ENCODE assay signal across 8 cellular contexts in genomic region chr7:92988051-92988450, GRCh38.
A peak's percentile ranks its signal among the peaks of the same experiment; 100 is the strongest.
DNase-seq lines count a peak whose midpoint lies in the region; ATAC-seq and TF ChIP-seq lines count a peak whose summit lies in the region.

No MANE protein-coding gene starts in this region.

- ATAC-seq in body of pancreas (peak; percentile 38), left lobe of liver (peak; percentile 73)
- ATAC-seq in activated CD4-positive, alpha-beta T cell treated with anti-CD3 and anti-CD28 coated beads for 36 hours: no peak

- no peak for DNase-seq in AG04450 (ENCODE audit: low read depth, low spot score)
- DNase-seq in HuH-7.5 (ENCODE audit: low spot score): peak; percentile 8
- peak in 1 of 4 donors; percentile 8 for DNase-seq in body of pancreas
- DNase-seq in left lobe of liver (ENCODE audit: low spot score): no peak
- no peak for DNase-seq in caudate nucleus (lab: John Stamatoyannopoulos, UW)
- DNase-seq in T-helper 9 cell: no peak
- no peak for DNase-seq in occipital lobe (lab: John Stamatoyannopoulos, UW)
- DNase-seq in activated CD4-positive, alpha-beta T cell treated with anti-CD3 and anti-CD28 coated beads for 36 hours: no peak

- H3K36me3 Mint-ChIP-seq in activated CD4-positive, alpha-beta T cell treated with anti-CD3 and anti-CD28 coated beads for 36 hours (ENCODE audit: low read depth): no peaks in the 10 kb centered on the region

- peaks cover 7% of the 10 kb centered on the region for H3K27me3 Mint-ChIP-seq in activated CD4-positive, alpha-beta T cell treated with anti-CD3 and anti-CD28 coated beads for 36 hours

- H3K9me3 ChIP-seq in AG04450 (ENCODE audit: control insufficient read depth, insufficient read depth, low read length) (no peaks in the 10 kb centered on the region), body of pancreas (no peaks in the 10 kb centered on the region)

- no peak for TF ChIP-seq POLR2A in body of pancreas (IDR thresholded peaks at IDR 0.05)

- H3K27ac ChIP-seq in AG04450 (ENCODE audit: low read depth, low read length): no peak overlapping the region
- no peak overlapping the region for H3K27ac ChIP-seq in body of pancreas
- H3K27ac ChIP-seq in caudate nucleus (ENCODE audit: low read depth, low read length): no peak overlapping the region

- no peak overlapping the region for H3K4me3 ChIP-seq in AG04450 (ENCODE audit: low read depth, low read length)
- H3K4me3 ChIP-seq in body of pancreas: no peak overlapping the region

- TF ChIP-seq CTCF in AG04450 (IDR thresholded peaks at IDR 0.05; ENCODE audit: low read depth, low read length) (peak; percentile 58), body of pancreas (IDR thresholded peaks at IDR 0.05) (peak in 6 of 7 experiments; percentile 18 to 42 (median 38))

- H3K4me3 Mint-ChIP-seq in activated CD4-positive, alpha-beta T cell treated with anti-CD3 and anti-CD28 coated beads for 36 hours: no peak overlapping the region

- H3K27me3 ChIP-seq in AG04450 (ENCODE audit: control insufficient read depth, insufficient read depth, low read length) (no peaks in the 10 kb centered on the region), body of pancreas (no peaks in the 10 kb centered on the region)

- CTCF ChIA-PET in AG04450 (lab: Charles Lee): interaction anchor here (0.7 to 2.6 kb wide), 4 partner anchors 14 to 368 kb away, joined by 4 to 10 read pairs (median 6); partner anchors contain the start of gene CDK6
- CTCF ChIA-PET in activated CD4-positive, alpha-beta T cell treated with anti-CD3 and anti-CD28 coated beads for 36 hours (lab: Charles Lee): interaction anchor here (0.7 to 0.8 kb wide), 2 partner anchors 116 to 184 kb away, joined by 3 read pairs; no protein-coding TSS in a partner anchor

- no peaks in the 10 kb centered on the region for H3K4me1 Mint-ChIP-seq in activated CD4-positive, alpha-beta T cell treated with anti-CD3 and anti-CD28 coated beads for 36 hours

- no peaks in the 10 kb centered on the region for H3K9me3 Mint-ChIP-seq in activated CD4-positive, alpha-beta T cell treated with anti-CD3 and anti-CD28 coated beads for 36 hours (ENCODE audit: low read depth)

- H3K36me3 ChIP-seq in body of pancreas (replicated peaks in 1 of 2; ENCODE audit: insufficient read depth in 1 of 2, low read depth in 2 of 2): no peaks in the 10 kb centered on the region

- no peak overlapping the region for H3K27ac Mint-ChIP-seq in activated CD4-positive, alpha-beta T cell treated with anti-CD3 and anti-CD28 coated beads for 36 hours

- POLR2A ChIA-PET in AG04450 (lab: Yijun Ruan, JAX): interaction anchor here (1.3 kb wide), 1 partner anchor 56 kb away, joined by 4 read pairs; no protein-coding TSS in a partner anchor
- POLR2A ChIA-PET in activated CD4-positive, alpha-beta T cell treated with anti-CD3 and anti-CD28 coated beads for 36 hours (lab: Charles Lee): no interaction called here

- H3K4me1 ChIP-seq in body of pancreas: no peaks in the 10 kb centered on the region

- intact Hi-C loops in body of pancreas (cut with DNase I): no loop called here
- intact Hi-C loops in activated CD4-positive, alpha-beta T cell treated with anti-CD3 and anti-CD28 coated beads for 36 hours (cut with DNase I, micrococcal nuclease): no loop called here
